In the genomic region with DNA sequence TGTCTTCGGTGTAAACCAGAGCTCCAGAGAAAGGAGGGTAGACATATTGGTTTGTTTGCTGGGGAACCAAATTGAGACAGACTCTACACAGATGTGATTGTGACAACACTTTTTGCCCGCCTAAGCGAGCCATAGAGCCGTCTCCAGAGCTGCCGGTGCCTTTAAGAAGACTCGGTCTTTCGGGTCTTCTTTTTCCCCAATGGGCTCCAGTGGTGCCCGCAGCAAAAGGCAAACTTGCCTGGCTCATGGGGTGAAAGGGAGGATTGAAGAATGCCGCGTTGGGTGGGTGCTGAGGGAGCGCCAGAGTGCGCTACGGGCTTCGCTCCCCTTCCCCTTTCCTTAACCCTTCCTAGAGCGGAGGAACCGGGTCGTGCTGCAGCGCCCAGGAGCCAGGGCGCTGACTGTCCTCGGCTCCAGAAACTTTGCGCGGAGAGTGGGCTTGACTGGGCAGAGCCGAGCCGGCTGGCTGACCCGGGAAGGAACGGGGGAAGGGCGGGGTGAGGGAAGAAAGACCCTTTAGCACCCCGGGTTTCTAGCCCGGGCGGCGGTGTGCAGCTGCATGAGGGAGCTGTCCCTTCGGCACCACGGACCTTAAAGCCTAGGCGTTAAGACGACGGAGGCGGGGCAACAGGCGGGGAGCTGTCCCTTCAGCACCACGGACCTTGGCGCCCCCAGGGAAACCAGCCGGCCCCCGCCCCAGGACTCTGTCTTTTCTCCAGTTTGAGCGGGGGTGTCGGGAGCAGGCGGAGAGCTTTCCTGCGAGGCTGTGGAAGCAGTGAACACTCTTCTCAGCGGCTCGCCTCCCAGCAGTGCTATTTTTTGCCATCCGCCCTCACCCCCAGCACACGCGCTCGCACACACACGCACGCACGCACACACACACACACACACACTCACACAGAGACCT, we compare ENCODE assay signal across 1 cellular context.
TF ChIP-seq lines count a peak whose summit lies in the region.

A gene (plus strand): TSS at position 890 of the 907 bp plus-strand sequence. CDS start 420 bp downstream, outside the sequence.

TF ChIP-seq in WTC11, 78 proteins besides CTCF, POLR2A, EP300 and RAD21 (continued from another document and continues in another):
- TF ChIP-seq, protein P1, sequence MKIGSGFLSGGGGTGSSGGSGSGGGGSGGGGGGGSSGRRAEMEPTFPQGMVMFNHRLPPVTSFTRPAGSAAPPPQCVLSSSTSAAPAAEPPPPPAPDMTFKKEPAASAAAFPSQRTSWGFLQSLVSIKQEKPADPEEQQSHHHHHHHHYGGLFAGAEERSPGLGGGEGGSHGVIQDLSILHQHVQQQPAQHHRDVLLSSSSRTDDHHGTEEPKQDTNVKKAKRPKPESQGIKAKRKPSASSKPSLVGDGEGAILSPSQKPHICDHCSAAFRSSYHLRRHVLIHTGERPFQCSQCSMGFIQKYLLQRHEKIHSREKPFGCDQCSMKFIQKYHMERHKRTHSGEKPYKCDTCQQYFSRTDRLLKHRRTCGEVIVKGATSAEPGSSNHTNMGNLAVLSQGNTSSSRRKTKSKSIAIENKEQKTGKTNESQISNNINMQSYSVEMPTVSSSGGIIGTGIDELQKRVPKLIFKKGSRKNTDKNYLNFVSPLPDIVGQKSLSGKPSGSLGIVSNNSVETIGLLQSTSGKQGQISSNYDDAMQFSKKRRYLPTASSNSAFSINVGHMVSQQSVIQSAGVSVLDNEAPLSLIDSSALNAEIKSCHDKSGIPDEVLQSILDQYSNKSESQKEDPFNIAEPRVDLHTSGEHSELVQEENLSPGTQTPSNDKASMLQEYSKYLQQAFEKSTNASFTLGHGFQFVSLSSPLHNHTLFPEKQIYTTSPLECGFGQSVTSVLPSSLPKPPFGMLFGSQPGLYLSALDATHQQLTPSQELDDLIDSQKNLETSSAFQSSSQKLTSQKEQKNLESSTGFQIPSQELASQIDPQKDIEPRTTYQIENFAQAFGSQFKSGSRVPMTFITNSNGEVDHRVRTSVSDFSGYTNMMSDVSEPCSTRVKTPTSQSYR (CRISPR knock-in tag; IDR thresholded peaks at IDR 0.05) = peak; percentile 90; the same call in 1 of the 2 replicates
- TF ChIP-seq, protein P2, sequence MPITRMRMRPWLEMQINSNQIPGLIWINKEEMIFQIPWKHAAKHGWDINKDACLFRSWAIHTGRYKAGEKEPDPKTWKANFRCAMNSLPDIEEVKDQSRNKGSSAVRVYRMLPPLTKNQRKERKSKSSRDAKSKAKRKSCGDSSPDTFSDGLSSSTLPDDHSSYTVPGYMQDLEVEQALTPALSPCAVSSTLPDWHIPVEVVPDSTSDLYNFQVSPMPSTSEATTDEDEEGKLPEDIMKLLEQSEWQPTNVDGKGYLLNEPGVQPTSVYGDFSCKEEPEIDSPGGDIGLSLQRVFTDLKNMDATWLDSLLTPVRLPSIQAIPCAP (CRISPR knock-in tag; IDR thresholded peaks at IDR 0.05) = peak; percentile 45; the same call in 1 of the 2 replicates
- TF ChIP-seq ZNF219 (CRISPR knock-in tag; IDR thresholded peaks at IDR 0.05; ENCODE audit: borderline replicate concordance) = peak; percentile 89; the same call in 1 of the 2 replicates
- TF ChIP-seq HMGA2 (CRISPR knock-in tag; IDR thresholded peaks at IDR 0.05) = no peak
- peak; percentile 82; the same call in 1 of the 2 replicates for TF ChIP-seq CBFB (CRISPR knock-in tag; IDR thresholded peaks at IDR 0.05; ENCODE audit: low read depth)
- TF ChIP-seq PRRX2 (CRISPR knock-in tag; IDR thresholded peaks at IDR 0.05) = no peak
- peak; percentile 93 for TF ChIP-seq NR3C1 (CRISPR knock-in tag; conservative IDR thresholded peaks at IDR 0.05; ENCODE audit: low read depth)
- TF ChIP-seq, protein P3, sequence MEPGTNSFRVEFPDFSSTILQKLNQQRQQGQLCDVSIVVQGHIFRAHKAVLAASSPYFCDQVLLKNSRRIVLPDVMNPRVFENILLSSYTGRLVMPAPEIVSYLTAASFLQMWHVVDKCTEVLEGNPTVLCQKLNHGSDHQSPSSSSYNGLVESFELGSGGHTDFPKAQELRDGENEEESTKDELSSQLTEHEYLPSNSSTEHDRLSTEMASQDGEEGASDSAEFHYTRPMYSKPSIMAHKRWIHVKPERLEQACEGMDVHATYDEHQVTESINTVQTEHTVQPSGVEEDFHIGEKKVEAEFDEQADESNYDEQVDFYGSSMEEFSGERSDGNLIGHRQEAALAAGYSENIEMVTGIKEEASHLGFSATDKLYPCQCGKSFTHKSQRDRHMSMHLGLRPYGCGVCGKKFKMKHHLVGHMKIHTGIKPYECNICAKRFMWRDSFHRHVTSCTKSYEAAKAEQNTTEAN (CRISPR knock-in tag; IDR thresholded peaks at IDR 0.05) = peak; percentile 96
- TF ChIP-seq, protein P4, sequence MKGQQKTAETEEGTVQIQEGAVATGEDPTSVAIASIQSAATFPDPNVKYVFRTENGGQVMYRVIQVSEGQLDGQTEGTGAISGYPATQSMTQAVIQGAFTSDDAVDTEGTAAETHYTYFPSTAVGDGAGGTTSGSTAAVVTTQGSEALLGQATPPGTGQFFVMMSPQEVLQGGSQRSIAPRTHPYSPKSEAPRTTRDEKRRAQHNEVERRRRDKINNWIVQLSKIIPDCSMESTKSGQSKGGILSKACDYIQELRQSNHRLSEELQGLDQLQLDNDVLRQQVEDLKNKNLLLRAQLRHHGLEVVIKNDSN (CRISPR knock-in tag; IDR thresholded peaks at IDR 0.05) = peak; percentile 82; the same call in 1 of the 2 replicates
- TF ChIP-seq, protein P5, sequence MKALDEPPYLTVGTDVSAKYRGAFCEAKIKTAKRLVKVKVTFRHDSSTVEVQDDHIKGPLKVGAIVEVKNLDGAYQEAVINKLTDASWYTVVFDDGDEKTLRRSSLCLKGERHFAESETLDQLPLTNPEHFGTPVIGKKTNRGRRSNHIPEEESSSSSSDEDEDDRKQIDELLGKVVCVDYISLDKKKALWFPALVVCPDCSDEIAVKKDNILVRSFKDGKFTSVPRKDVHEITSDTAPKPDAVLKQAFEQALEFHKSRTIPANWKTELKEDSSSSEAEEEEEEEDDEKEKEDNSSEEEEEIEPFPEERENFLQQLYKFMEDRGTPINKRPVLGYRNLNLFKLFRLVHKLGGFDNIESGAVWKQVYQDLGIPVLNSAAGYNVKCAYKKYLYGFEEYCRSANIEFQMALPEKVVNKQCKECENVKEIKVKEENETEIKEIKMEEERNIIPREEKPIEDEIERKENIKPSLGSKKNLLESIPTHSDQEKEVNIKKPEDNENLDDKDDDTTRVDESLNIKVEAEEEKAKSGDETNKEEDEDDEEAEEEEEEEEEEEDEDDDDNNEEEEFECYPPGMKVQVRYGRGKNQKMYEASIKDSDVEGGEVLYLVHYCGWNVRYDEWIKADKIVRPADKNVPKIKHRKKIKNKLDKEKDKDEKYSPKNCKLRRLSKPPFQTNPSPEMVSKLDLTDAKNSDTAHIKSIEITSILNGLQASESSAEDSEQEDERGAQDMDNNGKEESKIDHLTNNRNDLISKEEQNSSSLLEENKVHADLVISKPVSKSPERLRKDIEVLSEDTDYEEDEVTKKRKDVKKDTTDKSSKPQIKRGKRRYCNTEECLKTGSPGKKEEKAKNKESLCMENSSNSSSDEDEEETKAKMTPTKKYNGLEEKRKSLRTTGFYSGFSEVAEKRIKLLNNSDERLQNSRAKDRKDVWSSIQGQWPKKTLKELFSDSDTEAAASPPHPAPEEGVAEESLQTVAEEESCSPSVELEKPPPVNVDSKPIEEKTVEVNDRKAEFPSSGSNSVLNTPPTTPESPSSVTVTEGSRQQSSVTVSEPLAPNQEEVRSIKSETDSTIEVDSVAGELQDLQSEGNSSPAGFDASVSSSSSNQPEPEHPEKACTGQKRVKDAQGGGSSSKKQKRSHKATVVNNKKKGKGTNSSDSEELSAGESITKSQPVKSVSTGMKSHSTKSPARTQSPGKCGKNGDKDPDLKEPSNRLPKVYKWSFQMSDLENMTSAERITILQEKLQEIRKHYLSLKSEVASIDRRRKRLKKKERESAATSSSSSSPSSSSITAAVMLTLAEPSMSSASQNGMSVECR (CRISPR knock-in tag; IDR thresholded peaks at IDR 0.05; ENCODE audit: borderline replicate concordance) = peak; percentile 98
- peak; percentile 93 for TF ChIP-seq SMAD4 (CRISPR knock-in tag; IDR thresholded peaks at IDR 0.05)
- no peak for TF ChIP-seq ATF1 (CRISPR knock-in tag; IDR thresholded peaks at IDR 0.05)
- TF ChIP-seq, protein P6, sequence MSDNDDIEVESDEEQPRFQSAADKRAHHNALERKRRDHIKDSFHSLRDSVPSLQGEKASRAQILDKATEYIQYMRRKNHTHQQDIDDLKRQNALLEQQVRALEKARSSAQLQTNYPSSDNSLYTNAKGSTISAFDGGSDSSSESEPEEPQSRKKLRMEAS (CRISPR knock-in tag; IDR thresholded peaks at IDR 0.05) = peak; percentile 71; the same call in 1 of the 2 replicates
- TF ChIP-seq, protein P7, sequence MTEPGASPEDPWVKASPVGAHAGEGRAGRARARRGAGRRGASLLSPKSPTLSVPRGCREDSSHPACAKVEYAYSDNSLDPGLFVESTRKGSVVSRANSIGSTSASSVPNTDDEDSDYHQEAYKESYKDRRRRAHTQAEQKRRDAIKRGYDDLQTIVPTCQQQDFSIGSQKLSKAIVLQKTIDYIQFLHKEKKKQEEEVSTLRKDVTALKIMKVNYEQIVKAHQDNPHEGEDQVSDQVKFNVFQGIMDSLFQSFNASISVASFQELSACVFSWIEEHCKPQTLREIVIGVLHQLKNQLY (CRISPR knock-in tag; IDR thresholded peaks at IDR 0.05) = no peak
- TF ChIP-seq, protein P8, sequence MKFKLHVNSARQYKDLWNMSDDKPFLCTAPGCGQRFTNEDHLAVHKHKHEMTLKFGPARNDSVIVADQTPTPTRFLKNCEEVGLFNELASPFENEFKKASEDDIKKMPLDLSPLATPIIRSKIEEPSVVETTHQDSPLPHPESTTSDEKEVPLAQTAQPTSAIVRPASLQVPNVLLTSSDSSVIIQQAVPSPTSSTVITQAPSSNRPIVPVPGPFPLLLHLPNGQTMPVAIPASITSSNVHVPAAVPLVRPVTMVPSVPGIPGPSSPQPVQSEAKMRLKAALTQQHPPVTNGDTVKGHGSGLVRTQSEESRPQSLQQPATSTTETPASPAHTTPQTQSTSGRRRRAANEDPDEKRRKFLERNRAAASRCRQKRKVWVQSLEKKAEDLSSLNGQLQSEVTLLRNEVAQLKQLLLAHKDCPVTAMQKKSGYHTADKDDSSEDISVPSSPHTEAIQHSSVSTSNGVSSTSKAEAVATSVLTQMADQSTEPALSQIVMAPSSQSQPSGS (CRISPR knock-in tag; IDR thresholded peaks at IDR 0.05; ENCODE audit: borderline replicate concordance, low read depth) = no peak
- peak; percentile 19; the same call in 1 of the 2 replicates for TF ChIP-seq ZNF423 (CRISPR knock-in tag; IDR thresholded peaks at IDR 0.05)
- TF ChIP-seq ZNF396 (CRISPR knock-in tag; IDR thresholded peaks at IDR 0.05; ENCODE audit: borderline replicate concordance) = no peak
- TF ChIP-seq KAT7 (CRISPR knock-in tag; IDR thresholded peaks at IDR 0.05; ENCODE audit: borderline replicate concordance) = peak; percentile 65; the same call in 1 of the 2 replicates
- TF ChIP-seq, protein P9, sequence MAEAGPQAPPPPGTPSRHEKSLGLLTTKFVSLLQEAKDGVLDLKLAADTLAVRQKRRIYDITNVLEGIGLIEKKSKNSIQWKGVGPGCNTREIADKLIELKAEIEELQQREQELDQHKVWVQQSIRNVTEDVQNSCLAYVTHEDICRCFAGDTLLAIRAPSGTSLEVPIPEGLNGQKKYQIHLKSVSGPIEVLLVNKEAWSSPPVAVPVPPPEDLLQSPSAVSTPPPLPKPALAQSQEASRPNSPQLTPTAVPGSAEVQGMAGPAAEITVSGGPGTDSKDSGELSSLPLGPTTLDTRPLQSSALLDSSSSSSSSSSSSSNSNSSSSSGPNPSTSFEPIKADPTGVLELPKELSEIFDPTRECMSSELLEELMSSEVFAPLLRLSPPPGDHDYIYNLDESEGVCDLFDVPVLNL (CRISPR knock-in tag; IDR thresholded peaks at IDR 0.05; ENCODE audit: borderline replicate concordance, low read depth) = peak; percentile 82
- TF ChIP-seq, protein P10, sequence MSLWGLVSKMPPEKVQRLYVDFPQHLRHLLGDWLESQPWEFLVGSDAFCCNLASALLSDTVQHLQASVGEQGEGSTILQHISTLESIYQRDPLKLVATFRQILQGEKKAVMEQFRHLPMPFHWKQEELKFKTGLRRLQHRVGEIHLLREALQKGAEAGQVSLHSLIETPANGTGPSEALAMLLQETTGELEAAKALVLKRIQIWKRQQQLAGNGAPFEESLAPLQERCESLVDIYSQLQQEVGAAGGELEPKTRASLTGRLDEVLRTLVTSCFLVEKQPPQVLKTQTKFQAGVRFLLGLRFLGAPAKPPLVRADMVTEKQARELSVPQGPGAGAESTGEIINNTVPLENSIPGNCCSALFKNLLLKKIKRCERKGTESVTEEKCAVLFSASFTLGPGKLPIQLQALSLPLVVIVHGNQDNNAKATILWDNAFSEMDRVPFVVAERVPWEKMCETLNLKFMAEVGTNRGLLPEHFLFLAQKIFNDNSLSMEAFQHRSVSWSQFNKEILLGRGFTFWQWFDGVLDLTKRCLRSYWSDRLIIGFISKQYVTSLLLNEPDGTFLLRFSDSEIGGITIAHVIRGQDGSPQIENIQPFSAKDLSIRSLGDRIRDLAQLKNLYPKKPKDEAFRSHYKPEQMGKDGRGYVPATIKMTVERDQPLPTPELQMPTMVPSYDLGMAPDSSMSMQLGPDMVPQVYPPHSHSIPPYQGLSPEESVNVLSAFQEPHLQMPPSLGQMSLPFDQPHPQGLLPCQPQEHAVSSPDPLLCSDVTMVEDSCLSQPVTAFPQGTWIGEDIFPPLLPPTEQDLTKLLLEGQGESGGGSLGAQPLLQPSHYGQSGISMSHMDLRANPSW (CRISPR knock-in tag; conservative IDR thresholded peaks at IDR 0.05; ENCODE audit: low read depth) = 0 out of 2 replicates have a peak, but pooled peaks have one; percentile 86
- TF ChIP-seq GTF2I (CRISPR knock-in tag; conservative IDR thresholded peaks at IDR 0.05) = no peak
- TF ChIP-seq, protein P11, sequence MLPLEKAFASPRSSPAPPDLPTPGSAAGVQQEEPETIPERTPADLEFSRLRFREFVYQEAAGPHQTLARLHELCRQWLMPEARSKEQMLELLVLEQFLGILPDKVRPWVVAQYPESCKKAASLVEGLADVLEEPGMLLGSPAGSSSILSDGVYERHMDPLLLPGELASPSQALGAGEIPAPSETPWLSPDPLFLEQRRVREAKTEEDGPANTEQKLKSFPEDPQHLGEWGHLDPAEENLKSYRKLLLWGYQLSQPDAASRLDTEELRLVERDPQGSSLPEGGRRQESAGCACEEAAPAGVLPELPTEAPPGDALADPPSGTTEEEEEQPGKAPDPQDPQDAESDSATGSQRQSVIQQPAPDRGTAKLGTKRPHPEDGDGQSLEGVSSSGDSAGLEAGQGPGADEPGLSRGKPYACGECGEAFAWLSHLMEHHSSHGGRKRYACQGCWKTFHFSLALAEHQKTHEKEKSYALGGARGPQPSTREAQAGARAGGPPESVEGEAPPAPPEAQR (CRISPR knock-in tag; IDR thresholded peaks at IDR 0.05) = peak; percentile 75; the same call in 1 of the 2 replicates
